25 cellular contexts compared by ENCODE assay signal in genomic region chr5:132233081-132233480, GRCh38. TPM values are rescaled to one million over a fixed set of nuclear protein-coding genes. Genes with fewer than 3 reads are reported as not detected.
"Had no signal": no experiment of that assay in that cellular context is flagged by ENCODE, and none has a peak within 500 bp of the region (broad histone marks: within the 10 kb centered on the region; RNA-seq: fewer than 3 reads in every experiment).

No MANE protein-coding gene starts in this region.

- H3K4me3 ChIP-seq: dorsolateral prefrontal cortex, esophagus muscularis mucosa, gastroesophageal sphincter, heart left ventricle, hepatocyte, left lung, prostate gland, right atrium auricular region, stomach, thyroid gland had no signal

- DNase-seq: cerebellar nuclear complex; effector CD4-positive, alpha-beta T cell; left cardiac atrium; mesendoderm; stimulated activated CD4-positive, alpha-beta T cell treated with anti-CD3 and anti-CD28 coated beads, Interleukin-2, amount 100 ng/mL, for 24 hours; stimulated activated CD4-positive, alpha-beta T cell treated with anti-CD3 and anti-CD28 coated beads, Interleukin-4, amount 100 ng/mL, for 24 hours; stimulated activated naive CD4-positive, alpha-beta T cell treated with Interleukin-2 at 50 U/mL for 16 hours; stomach; thyroid gland had no signal

- H3K4me3 Mint-ChIP-seq: naive thymus-derived CD8-positive, alpha-beta T cell; neural crest cell; stimulated activated effector memory CD8-positive, alpha-beta T cell treated with anti-CD3 and anti-CD28 coated beads, Interleukin-12 subunit alpha, Interleukin-12 subunit beta, amount 100 ng/mL, for 72 hours; type B pancreatic cell had no signal

- H3K4me1 Mint-ChIP-seq: neural crest cell had no signal

- ATAC-seq: gastroesophageal sphincter; heart left ventricle; left cardiac atrium; left lung; naive thymus-derived CD8-positive, alpha-beta T cell; sciatic nerve; stimulated activated effector memory CD8-positive, alpha-beta T cell treated with anti-CD3 and anti-CD28 coated beads, Interleukin-12 subunit alpha, Interleukin-12 subunit beta, amount 100 ng/mL, for 72 hours had no signal

- H3K27ac ChIP-seq: dorsolateral prefrontal cortex, esophagus muscularis mucosa, foreskin keratinocyte, gastroesophageal sphincter, heart left ventricle, hepatocyte, left lung, neutrophil, parathyroid adenoma, prostate gland, right atrium auricular region, stomach, thyroid gland had no signal

- H3K9me3 Mint-ChIP-seq: naive thymus-derived CD8-positive, alpha-beta T cell; neural crest cell; stimulated activated effector memory CD8-positive, alpha-beta T cell treated with anti-CD3 and anti-CD28 coated beads, Interleukin-12 subunit alpha, Interleukin-12 subunit beta, amount 100 ng/mL, for 72 hours had no signal

- H3K27ac Mint-ChIP-seq: naive thymus-derived CD8-positive, alpha-beta T cell; stimulated activated effector memory CD8-positive, alpha-beta T cell treated with anti-CD3 and anti-CD28 coated beads, Interleukin-12 subunit alpha, Interleukin-12 subunit beta, amount 100 ng/mL, for 72 hours; type B pancreatic cell had no signal

- H3K36me3 Mint-ChIP-seq: stimulated activated effector memory CD8-positive, alpha-beta T cell treated with anti-CD3 and anti-CD28 coated beads, Interleukin-12 subunit alpha, Interleukin-12 subunit beta, amount 100 ng/mL, for 72 hours; type B pancreatic cell had no signal

RNA-seq across cellular contexts. Expression of gene P4HA2, which starts 5.4 kb away (rescaled TPM):
- total RNA-seq: naive thymus-derived CD8-positive, alpha-beta T cell had no signal

RNA-seq across cellular contexts. Expression of gene PDLIM4, which starts 24.4 kb away (rescaled TPM):
- total RNA-seq: naive thymus-derived CD8-positive, alpha-beta T cell had no signal
